Comparison of ENCODE assay signal across 8 cellular contexts in genomic region chr3:124772081-124772831, GRCh38. TPM values are rescaled to one million over a fixed set of nuclear protein-coding genes. Genes with fewer than 3 reads are reported as not detected.
DNase-seq lines count a peak whose midpoint lies in the region; ATAC-seq and TF ChIP-seq lines count a peak whose summit lies in the region.

No MANE protein-coding gene starts in this region.

- peaks cover 22 to 33% (median 26%) of the 10 kb centered on the region in 4 donors for H3K4me1 ChIP-seq in transverse colon

- in situ Hi-C loops in transverse colon (cut with MboI; ENCODE audit: low pct_ligation_motif_present in 1 of 4, low pct_unique_long_range_greater_than_20kb in 1 of 4, low sequenced_read_pairs in 3 of 4) = loop anchor here in 1 of 4 donors (25.0 kb wide), 1 partner anchor 665 kb away; no protein-coding TSS in a partner anchor

- no peak for TF ChIP-seq EP300 in transverse colon (IDR thresholded peaks at IDR 0.05; ENCODE audit: low read depth)

- no peaks in the 10 kb centered on the region for H3K9me3 ChIP-seq in transverse colon

- intact Hi-C loops in transverse colon (cut with DNase I; ENCODE audit: low total_unique reads) = loop anchor here (5.0 kb wide), 1 partner anchor 115 kb away; the partner anchor contains the start of gene ITGB5

- no peaks in the 10 kb centered on the region for H3K36me3 ChIP-seq in transverse colon

- H3K4me3 ChIP-seq in cardiac fibroblast (replicated peaks in 1 of 2; ENCODE audit: low read depth in 2 of 2, low read length in 2 of 2) = no peak overlapping the region
- no peak overlapping the region for H3K4me3 ChIP-seq in transverse colon

- TF ChIP-seq CTCF in cardiac fibroblast (IDR thresholded peaks at IDR 0.05; ENCODE audit: low read depth, low read length) (no peak), transverse colon (IDR thresholded peaks at IDR 0.05) (no peak)

- no peaks in the 10 kb centered on the region for H3K27me3 ChIP-seq in transverse colon

- peak overlapping the region; percentile 55 to 80 (median 74) for H3K27ac ChIP-seq in transverse colon

- no peak for TF ChIP-seq POLR2A in transverse colon (IDR thresholded peaks at IDR 0.05)

- WGBS in transverse colon (ENCODE audit: low coverage in 1 of 2), 2 donors = 54 to 62% methylated on average over 5 to 17 of the region's 17 CpGs

- DNase-seq in NCI-H2171 treated with DMSO at 0.1 percent for 48 hours (lab: John Stamatoyannopoulos, UW) (peak; percentile 86), cardiac fibroblast (ENCODE audit: low read depth in 2 of 2) (peak; percentile 70 to 76), left lobe of liver (ENCODE audit: low spot score) (no peak), transverse colon (no peak), SIG-M5 treated with dmso at 0.1 percent for 504 hours (lab: John Stamatoyannopoulos, UW; ENCODE audit: unreplicated experiment) (no peak)
- no peak for DNase-seq in effector CD8-positive, alpha-beta T cell (lab: John Stamatoyannopoulos, UW)

- ATAC-seq in left lobe of liver = peak; percentile 55
- ATAC-seq in GM18858 (IDR thresholded peaks at IDR 0.05; ENCODE audit: unreplicated experiment) = no peak
- no peak for ATAC-seq in HG03039 (IDR thresholded peaks at IDR 0.05; ENCODE audit: unreplicated experiment)

RNA-seq across cellular contexts. Expression of gene UMPS, which starts 42.0 kb away (rescaled TPM):
- total RNA-seq in left lobe of liver (20.8 TPM), transverse colon (10 to 100 TPM; 10.3 to 47.5 (median 19.6) TPM)

Comparison
In these comparisons a context has a peak if more than half of its experiments do, and no peak if none do; other contexts are left out.
1. DNase-seq: peak in NCI-H2171 treated with DMSO at 0.1 percent for 48 hours (single experiment) and cardiac fibroblast (2 of 2); none in left lobe of liver (single experiment), transverse colon (single experiment), effector CD8-positive, alpha-beta T cell (single experiment) and SIG-M5 treated with dmso at 0.1 percent for 504 hours (single experiment).